ENCODE assay signal across 24 cellular contexts in genomic region chr3:179642871-179643270, GRCh38. TPM values are rescaled to one million over a fixed set of nuclear protein-coding genes. Genes with fewer than 3 reads are reported as not detected.
DNase-seq lines count a peak whose midpoint lies in the region; ATAC-seq and TF ChIP-seq lines count a peak whose summit lies in the region.
"Had no signal": no experiment of that assay in that cellular context is flagged by ENCODE, and none has a peak within 500 bp of the region (broad histone marks: within the 10 kb centered on the region; RNA-seq: fewer than 3 reads in every experiment).

No MANE protein-coding gene starts in this region.

- H3K4me2 ChIP-seq in mesenchymal stem cell (ENCODE audit: low read length, poor library complexity, severe bottlenecking) = no peak overlapping the region
- H3K4me2 ChIP-seq in PC-9 = no peak overlapping the region
- H3K4me2 ChIP-seq: BLaER1 had no signal

- no peak overlapping the region for H3K23ac ChIP-seq in mesenchymal stem cell (ENCODE audit: low read length in 2 of 2)

- no peak for TF ChIP-seq RAD21 in liver (IDR thresholded peaks at IDR 0.05)

- no peak for TF ChIP-seq CTCF in 22Rv1 (IDR thresholded peaks at IDR 0.05)
- no peak for TF ChIP-seq CTCF in liver (IDR thresholded peaks at IDR 0.05; ENCODE audit: low read depth, low read length, missing input control)
- TF ChIP-seq CTCF in PC-9 (conservative IDR thresholded peaks at IDR 0.05) = no peak

- no TSS peak for BruUV-seq in PC-9 (replicated peaks; lab: Mats Ljungman, UMichigan)

- peak; percentile 21 for ATAC-seq in left lobe of liver
- ATAC-seq in HG03439 (IDR thresholded peaks at IDR 0.05; ENCODE audit: unreplicated experiment) = no peak
- ATAC-seq: GM12878 had no signal

- peaks cover 22% of the 10 kb centered on the region for H3F3A ChIP-seq in PC-9 (ENCODE audit: insufficient read depth, low read depth)

- peak overlapping the region; percentile 38 for H4K8ac ChIP-seq in mesenchymal stem cell (ENCODE audit: low read length)

- DNase-seq in left lobe of liver (ENCODE audit: low spot score) (no peak), mesenchymal stem cell (no peak), PC-9 (no peak)
- DNase-seq in activated T-cell treated with anti-CD3 and anti-CD28 coated beads, Interleukin-2, amount 50 U/mL, for 1 hour = no peak
- DNase-seq: 8988T; ACHN; BE2C; C1 segment of cervical spinal cord; CD4-positive, alpha-beta memory T cell; CD4-positive, CD25-positive, alpha-beta regulatory T cell; CD8-positive, alpha-beta memory T cell; COR-L47; DMS 273 treated with DMSO at 0.1 percent for 48 hours; DMS153; DMS53; DMS79; DND-41; EL; GDM1 had no signal

- no peaks in the 10 kb centered on the region for H3K9me2 ChIP-seq in PC-9 (ENCODE audit: insufficient read depth)

- peak overlapping the region; percentile 94 for H2AK5ac ChIP-seq in mesenchymal stem cell (ENCODE audit: low read length, severe bottlenecking)

- H2BK15ac ChIP-seq in mesenchymal stem cell (ENCODE audit: low read depth, poor library complexity, severe bottlenecking) = no peak overlapping the region

- H2BK12ac ChIP-seq in mesenchymal stem cell (ENCODE audit: low read length in 2 of 2) = no peak overlapping the region

- H3K4ac ChIP-seq in mesenchymal stem cell (ENCODE audit: low read depth in 1 of 2, low read length in 2 of 2) = no peak overlapping the region

- no peaks in the 10 kb centered on the region for H3K27me3 ChIP-seq in liver (ENCODE audit: control insufficient read depth in 4 of 4, insufficient read depth in 4 of 4, low read length in 3 of 4)
- H3K27me3 ChIP-seq in mesenchymal stem cell (ENCODE audit: control insufficient read depth in 1 of 2, insufficient read depth in 1 of 2, low read length in 2 of 2) = no peaks in the 10 kb centered on the region
- no peaks in the 10 kb centered on the region for H3K27me3 ChIP-seq in PC-9 (ENCODE audit: insufficient read depth, low read depth)
- H3K27me3 ChIP-seq: BE2C, BLaER1 had no signal

- WGBS in liver = 86% methylated on average over 3 of the region's 3 CpGs
- WGBS in mesenchymal stem cell = 80% methylated on average over 2 of the region's 3 CpGs

- H3K14ac ChIP-seq in mesenchymal stem cell (ENCODE audit: low read length in 2 of 2) = no peak overlapping the region

- peak overlapping the region in 1 of 2 experiments; percentile 21 for H3K18ac ChIP-seq in mesenchymal stem cell (ENCODE audit: low read depth in 1 of 2, low read length in 2 of 2)

- CTCF ChIA-PET in PC-9 (lab: Charles Lee) = no interaction called here

- H2AFZ ChIP-seq in mesenchymal stem cell (ENCODE audit: low read depth, low read length) = no peak overlapping the region
- no peak overlapping the region for H2AFZ ChIP-seq in PC-9

- no peak overlapping the region for H2BK5ac ChIP-seq in mesenchymal stem cell (ENCODE audit: low read depth, low read length, poor library complexity, severe bottlenecking)

- no peak overlapping the region for H4K91ac ChIP-seq in mesenchymal stem cell (ENCODE audit: low read length)

- H2BK120ac ChIP-seq in mesenchymal stem cell (ENCODE audit: low read depth, low read length) = no peak overlapping the region

- H3K79me1 ChIP-seq in mesenchymal stem cell (replicated peaks; ENCODE audit: low read length, poor library complexity, severe bottlenecking) = no peaks in the 10 kb centered on the region

- H3K4me1 ChIP-seq in liver (ENCODE audit: control insufficient read depth in 4 of 4, insufficient read depth in 4 of 4, low read length in 3 of 4) (peaks cover 4 to 21% (median 18%) of the 10 kb centered on the region in 4 donors), mesenchymal stem cell (ENCODE audit: control insufficient read depth, insufficient read depth, low read depth, low read length) (peaks cover 6% of the 10 kb centered on the region), PC-9 (replicated peaks; ENCODE audit: insufficient read depth) (peaks cover 15% of the 10 kb centered on the region)
- H3K4me1 ChIP-seq: BE2C, BLaER1 had no signal

- H3K9ac ChIP-seq in liver (ENCODE audit: low read depth in 1 of 2, low read length in 2 of 2) (peak overlapping the region in 1 of 2 donors; percentile 7), mesenchymal stem cell (ENCODE audit: low read length) (no peak overlapping the region)
- H3K9ac ChIP-seq: BLaER1 had no signal

- peaks cover 0 to 6% (median 0%) of the 10 kb centered on the region in 4 donors for H3K36me3 ChIP-seq in liver (ENCODE audit: control insufficient read depth in 4 of 4, insufficient read depth in 3 of 4, low read depth in 1 of 4, low read length in 3 of 4)
- H3K36me3 ChIP-seq in mesenchymal stem cell (ENCODE audit: control insufficient read depth in 1 of 2, insufficient read depth in 2 of 2, low read depth in 1 of 2, low read length in 2 of 2) = no peaks in the 10 kb centered on the region
- H3K36me3 ChIP-seq in PC-9 (ENCODE audit: low read depth) = no peaks in the 10 kb centered on the region
- H3K36me3 ChIP-seq: BE2C, BLaER1 had no signal

- H3K27ac ChIP-seq in 22Rv1 (peak overlapping the region; percentile 82), liver (ENCODE audit: low read depth in 1 of 2, low read length in 2 of 2) (peak overlapping the region in 1 of 2 donors; percentile 87), mesenchymal stem cell (ENCODE audit: low read length, poor library complexity, severe bottlenecking) (no peak overlapping the region), PC-9 (no peak overlapping the region)
- H3K27ac ChIP-seq: BLaER1 had no signal

- H3K79me2 ChIP-seq in PC-9 (ENCODE audit: low read depth) = no peaks in the 10 kb centered on the region

- H3K9me3 ChIP-seq in liver (ENCODE audit: control insufficient read depth in 4 of 4, low read length in 3 of 4) (no peaks in the 10 kb centered on the region), mesenchymal stem cell (ENCODE audit: control insufficient read depth, low read length) (no peaks in the 10 kb centered on the region), PC-9 (ENCODE audit: insufficient read depth, low read depth) (no peaks in the 10 kb centered on the region)
- H3K9me3 ChIP-seq: BE2C, BLaER1 had no signal

- POLR2A ChIA-PET in PC-9 (lab: Charles Lee; ENCODE audit: unreplicated experiment) = no interaction called here

- intact Hi-C loops in PC-9 (cut with micrococcal nuclease; ENCODE audit: unreplicated experiment) = no loop called here

- H3K4me3 ChIP-seq in liver (ENCODE audit: low read depth in 1 of 3, low read length in 3 of 3) = peak overlapping the region; percentile 30 to 75 (median 70)
- no peak overlapping the region for H3K4me3 ChIP-seq in mesenchymal stem cell (ENCODE audit: insufficient read depth in 1 of 2, low read depth in 1 of 2, low read length in 2 of 2)
- no peak overlapping the region for H3K4me3 ChIP-seq in PC-9
- H3K4me3 ChIP-seq: BLaER1, GM12878 had no signal

- H4K20me1 ChIP-seq in PC-9 (ENCODE audit: insufficient read depth) = no peaks in the 10 kb centered on the region
- H4K20me1 ChIP-seq: BLaER1 had no signal

TF ChIP-seq in liver, 16 proteins besides CTCF, POLR2A, EP300 and RAD21 (continues in another document):
- TF ChIP-seq JUND (IDR thresholded peaks at IDR 0.05) (no peak), TAF1 (conservative IDR thresholded peaks at IDR 0.05) (no peak), REST (IDR thresholded peaks at IDR 0.05) (no peak), ATF3 (IDR thresholded peaks at IDR 0.05) (no peak)

RNA-seq across cellular contexts. Expression of gene USP13, which starts 10.0 kb away (rescaled TPM):
- total RNA-seq in left lobe of liver (6.3 TPM), liver (1 to 10 TPM; 4.2 to 7.3 TPM), PC-9 (2021) (24.7 and 24.8 TPM in 2 replicates)
- 1 to 10 TPM; 2.4 to 4.2 TPM for polyA plus RNA-seq in liver
- polyA plus RNA-seq in mesenchymal stem cell (2013, experiment 1 of 2) = 7.2 TPM
- 7.0 TPM for polyA plus RNA-seq in mesenchymal stem cell (2013, experiment 2 of 2)

RNA-seq across cellular contexts. Expression of gene NDUFB5, which starts 38.3 kb away (rescaled TPM):
- total RNA-seq in left lobe of liver (49.3 TPM), liver (10 to 100 TPM; 43.4 to 44.6 TPM), PC-9 (2021) (121 and 128 TPM in 2 replicates)
- 10 to 100 TPM; 50.6 to 92.8 TPM for polyA plus RNA-seq in liver
- polyA plus RNA-seq in mesenchymal stem cell (2013, experiment 1 of 2) = 80.4 TPM
- 85.2 TPM for polyA plus RNA-seq in mesenchymal stem cell (2013, experiment 2 of 2)

RNA-seq across cellular contexts. Expression of gene MRPL47, which starts 38.4 kb away (rescaled TPM):
- total RNA-seq in left lobe of liver (11.1 TPM), liver (10 to 100 TPM; 11.5 to 16.8 TPM), PC-9 (2021) (51.3 and 56.1 TPM in 2 replicates)
- polyA plus RNA-seq in liver = 10 to 100 TPM; 20.3 to 34.1 TPM
- polyA plus RNA-seq in mesenchymal stem cell (2013, experiment 1 of 2) = 82.8 TPM
- polyA plus RNA-seq in mesenchymal stem cell (2013, experiment 2 of 2) = 83.1 TPM

Comparison
In these comparisons a context has a peak if more than half of its experiments do, and no peak if none do; other contexts are left out.
1. H3K4me3 ChIP-seq: peak in liver (3 of 3); none in mesenchymal stem cell (0 of 2) and PC-9 (single experiment).